Comparison of ENCODE assay signal across 15 cellular contexts in the genomic region with DNA sequence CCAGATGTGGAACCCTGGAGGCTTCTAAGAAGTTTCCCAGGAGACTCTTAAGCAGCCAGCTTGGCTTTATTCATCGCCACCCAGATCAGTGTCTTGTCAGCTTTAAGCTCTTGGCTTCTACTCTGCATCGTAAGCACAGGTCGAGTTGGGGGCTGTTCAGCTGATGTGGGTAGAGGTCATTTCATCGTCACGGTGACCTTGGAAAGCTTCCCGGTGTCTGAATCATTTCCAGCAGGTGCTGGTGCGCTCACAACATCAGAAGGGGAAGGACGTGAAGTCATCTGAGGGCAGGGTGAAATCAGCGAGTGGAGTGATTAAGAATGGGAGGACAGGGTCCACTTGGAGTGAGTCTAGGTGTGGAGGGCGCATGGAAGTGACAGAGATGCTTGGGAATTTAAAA.
DNase-seq lines count a peak whose midpoint lies in the region; ATAC-seq, FAIRE-seq and TF ChIP-seq lines count a peak whose summit lies in the region.
"Had no signal": no experiment of that assay in that cellular context is flagged by ENCODE, and none has a peak within 500 bp of the region (broad histone marks: within the 10 kb centered on the region; RNA-seq: fewer than 3 reads in every experiment).

No MANE protein-coding gene starts in this region.

- no peak overlapping the region for H2BK120ac ChIP-seq in mesenchymal stem cell (ENCODE audit: low read depth, low read length)

- no peak overlapping the region for H2BK5ac ChIP-seq in mesenchymal stem cell (ENCODE audit: low read depth, low read length, poor library complexity, severe bottlenecking)

- TF ChIP-seq POLR2A in endothelial cell of umbilical vein (IDR thresholded peaks at IDR 0.05; ENCODE audit: low read depth, low read length) = no peak

- H3K9me1 ChIP-seq in endothelial cell of umbilical vein (replicated peaks; ENCODE audit: control insufficient read depth, extremely low read depth, insufficient read depth, low read length) = no peaks in the 10 kb centered on the region

- no peak overlapping the region for H3K18ac ChIP-seq in mesenchymal stem cell (ENCODE audit: low read depth in 1 of 2, low read length in 2 of 2)

- no peak overlapping the region for H2BK12ac ChIP-seq in mesenchymal stem cell (ENCODE audit: low read length in 2 of 2)

- no TSS peak for BruUV-seq in endothelial cell of umbilical vein (replicated peaks; lab: Mats Ljungman, UMichigan)

- H2AFZ ChIP-seq in endothelial cell of umbilical vein (ENCODE audit: low read depth, low read length) (no peak overlapping the region), mesenchymal stem cell (ENCODE audit: low read depth, low read length) (no peak overlapping the region)

- peak; percentile 99 for FAIRE-seq in endothelial cell of umbilical vein (lab: Jason Lieb, UNC)

- H3K27me3 ChIP-seq in endothelial cell of umbilical vein (ENCODE audit: control insufficient read depth in 2 of 2, insufficient read depth in 2 of 2, low read length in 2 of 2) = no peaks in the 10 kb centered on the region
- no peaks in the 10 kb centered on the region for H3K27me3 ChIP-seq in mesenchymal stem cell (ENCODE audit: control insufficient read depth in 1 of 2, insufficient read depth in 1 of 2, low read length in 2 of 2)
- H3K27me3 ChIP-seq in CD8-positive, alpha-beta T cell (ENCODE audit: insufficient read depth, low read length) = no peaks in the 10 kb centered on the region
- H3K27me3 ChIP-seq: upper lobe of right lung had no signal

- DNase-seq in D341Med (ENCODE audit: low spot score) (peak; percentile 64), RKO (ENCODE audit: low spot score) (peak; percentile 24), endothelial cell of umbilical vein (ENCODE audit: low read depth, low spot score) (peak; percentile 99), mesenchymal stem cell (peak; percentile 51), MV-4-11 (lab: John Stamatoyannopoulos, UW) (no peak), anterior cingulate cortex (lab: John Stamatoyannopoulos, UW) (no peak), cerebellum (ENCODE audit: low spot score) (no peak)
- no peak for DNase-seq in CD8-positive, alpha-beta T cell
- DNase-seq: activated CD4-positive, alpha-beta T cell treated with anti-CD3 and anti-CD28 coated beads, Interleukin-2, amount 50 U/mL, for 4 hours; aorta; NCI-H1436; NCI-H510A treated with DMSO at 0.1 percent for 48 hours; stimulated activated CD4-positive, alpha-beta T cell treated with anti-CD3 and anti-CD28 coated beads, Interleukin-2, amount 100 ng/mL, for 48 hours; T1000; upper lobe of right lung had no signal

- H3K27me3 Mint-ChIP-seq in CD8-positive, alpha-beta T cell (ENCODE audit: low read depth) = peaks cover 7% of the 10 kb centered on the region

- no peak overlapping the region for H4K8ac ChIP-seq in mesenchymal stem cell (ENCODE audit: low read length)

- H3K9me3 Mint-ChIP-seq in CD8-positive, alpha-beta T cell = no peaks in the 10 kb centered on the region

- TF ChIP-seq CTCF in endothelial cell of umbilical vein (IDR thresholded peaks at IDR 0.05; ENCODE audit: extremely low read depth in 1 of 2, insufficient read depth in 1 of 2, low read depth in 1 of 2, low read length in 2 of 2) = no peak
- TF ChIP-seq CTCF in CD8-positive, alpha-beta T cell (IDR thresholded peaks at IDR 0.05) = no peak

- H3K27ac ChIP-seq in endothelial cell of umbilical vein (ENCODE audit: insufficient read depth, low read depth, low read length) = peak overlapping the region; percentile 99
- no peak overlapping the region for H3K27ac ChIP-seq in mesenchymal stem cell (ENCODE audit: low read length, poor library complexity, severe bottlenecking)
- no peak overlapping the region for H3K27ac ChIP-seq in CD8-positive, alpha-beta T cell (ENCODE audit: low read depth, low read length)
- H3K27ac ChIP-seq: upper lobe of right lung had no signal

- H3K9ac ChIP-seq in endothelial cell of umbilical vein (replicated peaks; ENCODE audit: extremely low read depth, insufficient read depth, low read length) = peak overlapping the region; percentile 81
- no peak overlapping the region for H3K9ac ChIP-seq in mesenchymal stem cell (ENCODE audit: low read length)

- H3K27ac Mint-ChIP-seq in CD8-positive, alpha-beta T cell = no peak overlapping the region

- no peak overlapping the region for H2BK15ac ChIP-seq in mesenchymal stem cell (ENCODE audit: low read depth, poor library complexity, severe bottlenecking)

- no peak overlapping the region for H4K91ac ChIP-seq in mesenchymal stem cell (ENCODE audit: low read length)

- H2AK5ac ChIP-seq in mesenchymal stem cell (ENCODE audit: low read length, severe bottlenecking) = no peak overlapping the region

- H3K9me3 ChIP-seq in endothelial cell of umbilical vein (replicated peaks; ENCODE audit: control insufficient read depth, insufficient read depth, low read length) (no peaks in the 10 kb centered on the region), mesenchymal stem cell (ENCODE audit: control insufficient read depth, low read length) (no peaks in the 10 kb centered on the region)
- no peaks in the 10 kb centered on the region for H3K9me3 ChIP-seq in CD8-positive, alpha-beta T cell (ENCODE audit: low read length)
- H3K9me3 ChIP-seq: upper lobe of right lung had no signal

- no peaks in the 10 kb centered on the region for H3K36me3 Mint-ChIP-seq in CD8-positive, alpha-beta T cell

- peaks cover 72% of the 10 kb centered on the region for H3K79me2 ChIP-seq in endothelial cell of umbilical vein (ENCODE audit: control insufficient read depth, insufficient read depth, low read length)

- POLR2A ChIA-PET in endothelial cell of umbilical vein (lab: Charles Lee) = interaction anchor here (0.9 to 1.2 kb wide), 4 partner anchors 9 to 91 kb away, joined by 5 to 6 read pairs (median 5); no protein-coding TSS in a partner anchor
- POLR2A ChIA-PET in CD8-positive, alpha-beta T cell (lab: Charles Lee) = no interaction called here

- H3K79me1 ChIP-seq in mesenchymal stem cell (replicated peaks; ENCODE audit: low read length, poor library complexity, severe bottlenecking) = peaks cover 34% of the 10 kb centered on the region

- no peaks in the 10 kb centered on the region for H4K20me1 ChIP-seq in endothelial cell of umbilical vein (replicated peaks; ENCODE audit: control insufficient read depth, extremely low read depth, insufficient read depth, low read length)

- no peak overlapping the region for H3K14ac ChIP-seq in mesenchymal stem cell (ENCODE audit: low read length in 2 of 2)

- no peak overlapping the region for H3K23ac ChIP-seq in mesenchymal stem cell (ENCODE audit: low read length in 2 of 2)

- dilution Hi-C loops in endothelial cell of umbilical vein (cut with MboI; ENCODE audit: extremely low pct_ligation_motif_present, low sequenced_read_pairs) = no loop called here

- H3K4me3 Mint-ChIP-seq in CD8-positive, alpha-beta T cell = no peak overlapping the region

- no peak for ATAC-seq in CD8-positive, alpha-beta T cell
- ATAC-seq: upper lobe of right lung had no signal

- 61% methylated on average over 9 of the region's 10 CpGs for WGBS in mesenchymal stem cell

- no peak overlapping the region for H3K4ac ChIP-seq in mesenchymal stem cell (ENCODE audit: low read depth in 1 of 2, low read length in 2 of 2)

- H3K36me3 ChIP-seq in endothelial cell of umbilical vein (ENCODE audit: control insufficient read depth in 2 of 2, extremely low read depth in 1 of 2, insufficient read depth in 2 of 2, low read length in 2 of 2) (peaks cover 13% of the 10 kb centered on the region in 2 experiments), mesenchymal stem cell (ENCODE audit: control insufficient read depth in 1 of 2, insufficient read depth in 2 of 2, low read depth in 1 of 2, low read length in 2 of 2) (peaks cover 23 to 89% of the 10 kb centered on the region in 2 experiments)
- no peaks in the 10 kb centered on the region for H3K36me3 ChIP-seq in CD8-positive, alpha-beta T cell (ENCODE audit: insufficient read depth, low read length)
- H3K36me3 ChIP-seq: upper lobe of right lung had no signal

- CTCF ChIA-PET in endothelial cell of umbilical vein (lab: Charles Lee) = interaction anchor here (0.7 to 3.9 kb wide), 8 partner anchors 10 to 275 kb away, joined by 3 to 12 read pairs (median 4); no protein-coding TSS in a partner anchor
- CTCF ChIA-PET in CD8-positive, alpha-beta T cell (lab: Charles Lee) = no interaction called here

- H3K4me3 ChIP-seq in endothelial cell of umbilical vein (replicated peaks in 1 of 3; ENCODE audit: insufficient read depth in 1 of 3, low read depth in 1 of 3, low read length in 3 of 3) = no peak overlapping the region
- no peak overlapping the region for H3K4me3 ChIP-seq in mesenchymal stem cell (ENCODE audit: insufficient read depth in 1 of 2, low read depth in 1 of 2, low read length in 2 of 2)
- no peak overlapping the region for H3K4me3 ChIP-seq in CD8-positive, alpha-beta T cell (ENCODE audit: low read depth, low read length)
- H3K4me3 ChIP-seq: upper lobe of right lung had no signal

- no peaks in the 10 kb centered on the region for H3K4me1 Mint-ChIP-seq in CD8-positive, alpha-beta T cell (ENCODE audit: low read depth)

- H3K4me2 ChIP-seq in endothelial cell of umbilical vein (ENCODE audit: insufficient read depth, low read length) (peak overlapping the region; percentile 26), mesenchymal stem cell (ENCODE audit: low read length, poor library complexity, severe bottlenecking) (no peak overlapping the region)

- intact Hi-C loops in endothelial cell of umbilical vein (cut with micrococcal nuclease) = loop anchor here (1.0 to 2.0 kb wide), 5 partner anchors 10 to 112 kb away; partner anchors contain the start of gene SASH1
- intact Hi-C loops in CD8-positive, alpha-beta T cell (cut with DNase I, micrococcal nuclease) = no loop called here

- H3K4me1 ChIP-seq in endothelial cell of umbilical vein (ENCODE audit: control insufficient read depth, extremely low read depth, insufficient read depth, low read length) = peaks cover 80% of the 10 kb centered on the region
- H3K4me1 ChIP-seq in mesenchymal stem cell (ENCODE audit: control insufficient read depth, insufficient read depth, low read depth, low read length) = peaks cover 5% of the 10 kb centered on the region
- H3K4me1 ChIP-seq in CD8-positive, alpha-beta T cell (ENCODE audit: insufficient read depth, low read length) = no peaks in the 10 kb centered on the region

TF ChIP-seq in endothelial cell of umbilical vein, 7 proteins besides CTCF, POLR2A, EP300 and RAD21:
- TF ChIP-seq MYC (IDR thresholded peaks at IDR 0.05; ENCODE audit: low read depth, low read length) (peak; percentile 61), FOS (IDR thresholded peaks at IDR 0.05; ENCODE audit: borderline replicate concordance, insufficient read depth, low read length) (peak; percentile 99), POLR2AphosphoS5 (IDR thresholded peaks at IDR 0.05; ENCODE audit: insufficient read depth, low read depth, low read length) (peak; percentile 94), JUN (IDR thresholded peaks at IDR 0.05; ENCODE audit: borderline replicate concordance, insufficient read depth, insufficient read length, low read depth) (peak; percentile 89), EZH2 (IDR thresholded peaks at IDR 0.05; ENCODE audit: borderline replicate concordance, low read depth, low read length, severe bottlenecking) (no peak), GATA2 (IDR thresholded peaks at IDR 0.05; ENCODE audit: insufficient read depth, insufficient read length, low read depth, low read length) (peak; percentile 73)

Comparison
In these comparisons a context has a peak if more than half of its experiments do, and no peak if none do; other contexts are left out.
1. DNase-seq: peak in D341Med (single experiment), RKO (single experiment), endothelial cell of umbilical vein (single experiment) and mesenchymal stem cell (single experiment); none in MV-4-11 (single experiment), CD8-positive, alpha-beta T cell (0 of 7), anterior cingulate cortex (0 of 58) and cerebellum (single experiment).